1 cellular context compared by ENCODE assay signal in the genomic region with DNA sequence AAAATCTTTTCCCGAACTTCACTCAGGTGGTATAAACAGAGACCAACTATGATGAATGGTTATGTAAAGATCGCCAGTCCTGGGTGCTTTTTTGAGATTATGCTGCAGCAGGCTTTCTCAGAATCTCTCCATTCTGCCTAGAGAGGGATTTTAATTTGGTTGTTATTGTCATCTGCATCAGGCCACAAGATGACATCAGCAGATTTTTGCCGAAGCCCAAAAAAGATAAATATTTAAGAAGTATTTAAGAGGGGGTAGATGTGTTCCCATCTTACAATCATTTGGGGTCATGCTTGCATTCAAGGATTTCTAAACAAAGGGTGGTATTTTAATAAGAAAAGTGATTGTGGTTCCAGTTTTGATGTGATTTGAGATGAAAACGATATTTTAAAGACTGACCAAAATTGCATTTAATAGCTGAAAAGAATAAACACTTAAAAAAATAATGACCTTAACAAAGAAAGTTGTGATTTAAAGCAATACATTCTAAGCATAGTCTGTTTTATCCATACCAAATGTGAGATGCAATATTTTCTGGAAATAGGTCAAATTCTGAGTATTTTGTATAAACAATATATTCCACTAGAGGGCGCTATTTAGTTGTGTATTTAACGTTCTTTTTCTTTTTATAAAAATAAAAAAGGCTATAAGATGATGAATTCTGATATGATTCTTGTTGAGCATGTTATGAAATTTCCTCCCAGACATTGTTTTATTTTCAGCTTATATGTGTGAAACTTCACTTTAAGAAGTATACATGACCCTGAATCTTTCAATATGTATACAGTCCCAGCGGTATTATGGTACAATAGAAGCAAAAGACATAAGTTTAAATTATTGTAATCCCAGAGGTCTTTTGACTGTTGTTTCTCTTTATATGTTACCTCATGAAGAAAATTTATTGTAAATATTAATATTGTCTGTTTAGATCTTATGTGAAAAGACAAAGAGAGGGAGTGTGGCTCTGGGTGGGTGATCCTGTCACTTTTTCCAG.
TF ChIP-seq lines count a peak whose summit lies in the region.

No MANE protein-coding gene starts in this region.

TF ChIP-seq in GM12878, 131 proteins besides CTCF, POLR2A, EP300 and RAD21:
- TF ChIP-seq SMC3 (IDR thresholded peaks at IDR 0.05; ENCODE audit: borderline replicate concordance, low read length) = peak; percentile 35; the same call in 1 of the 2 replicates
- TF ChIP-seq ZNF384 (IDR thresholded peaks at IDR 0.05; ENCODE audit: borderline replicate concordance, low read depth, low read length) = no peak
